1 cellular context compared by ENCODE assay signal in the genomic region with DNA sequence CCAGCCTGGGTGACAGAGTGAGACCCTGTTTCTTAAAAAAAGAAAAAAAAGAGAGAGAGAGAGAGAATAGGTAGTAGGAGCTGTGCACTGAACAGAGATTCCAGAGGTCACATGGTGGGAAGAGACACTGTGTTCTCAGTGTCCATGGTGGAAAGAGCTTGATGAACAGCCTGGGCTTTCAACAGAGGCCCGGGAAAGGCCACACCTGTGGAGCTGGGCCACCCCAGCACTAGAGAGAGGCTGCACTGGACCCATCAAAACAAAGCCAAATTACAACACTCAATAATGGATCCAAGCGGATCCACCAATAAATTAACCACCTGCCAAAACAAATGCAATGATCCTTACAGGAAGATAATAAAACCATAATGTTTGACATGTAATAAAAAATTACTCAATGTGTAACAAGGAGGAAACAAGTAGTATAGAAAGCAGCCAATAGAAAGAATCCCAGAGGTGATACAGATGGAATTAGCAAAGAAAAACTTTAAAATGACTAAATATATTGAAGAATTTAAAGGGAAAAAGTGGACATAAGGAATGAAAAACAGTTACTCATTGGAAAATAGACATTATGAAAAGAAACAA.
TF ChIP-seq lines count a peak whose summit lies in the region.

No MANE protein-coding gene starts in this region.

TF ChIP-seq in SK-N-SH treated with all-trans-retinoic acid at 6 μM for 48 hours, 23 proteins besides CTCF, POLR2A, EP300 and RAD21 (continued from another document):
- TF ChIP-seq, protein P1, sequence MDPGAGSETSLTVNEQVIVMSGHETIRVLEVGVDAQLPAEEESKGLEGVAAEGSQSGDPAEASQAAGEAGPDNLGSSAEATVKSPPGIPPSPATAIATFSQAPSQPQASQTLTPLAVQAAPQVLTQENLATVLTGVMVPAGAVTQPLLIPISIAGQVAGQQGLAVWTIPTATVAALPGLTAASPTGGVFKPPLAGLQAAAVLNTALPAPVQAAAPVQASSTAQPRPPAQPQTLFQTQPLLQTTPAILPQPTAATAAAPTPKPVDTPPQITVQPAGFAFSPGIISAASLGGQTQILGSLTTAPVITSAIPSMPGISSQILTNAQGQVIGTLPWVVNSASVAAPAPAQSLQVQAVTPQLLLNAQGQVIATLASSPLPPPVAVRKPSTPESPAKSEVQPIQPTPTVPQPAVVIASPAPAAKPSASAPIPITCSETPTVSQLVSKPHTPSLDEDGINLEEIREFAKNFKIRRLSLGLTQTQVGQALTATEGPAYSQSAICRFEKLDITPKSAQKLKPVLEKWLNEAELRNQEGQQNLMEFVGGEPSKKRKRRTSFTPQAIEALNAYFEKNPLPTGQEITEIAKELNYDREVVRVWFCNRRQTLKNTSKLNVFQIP (CRISPR knock-in tag; IDR thresholded peaks at IDR 0.05; ENCODE audit: borderline replicate concordance, low read depth): no peak
